In the genomic region with DNA sequence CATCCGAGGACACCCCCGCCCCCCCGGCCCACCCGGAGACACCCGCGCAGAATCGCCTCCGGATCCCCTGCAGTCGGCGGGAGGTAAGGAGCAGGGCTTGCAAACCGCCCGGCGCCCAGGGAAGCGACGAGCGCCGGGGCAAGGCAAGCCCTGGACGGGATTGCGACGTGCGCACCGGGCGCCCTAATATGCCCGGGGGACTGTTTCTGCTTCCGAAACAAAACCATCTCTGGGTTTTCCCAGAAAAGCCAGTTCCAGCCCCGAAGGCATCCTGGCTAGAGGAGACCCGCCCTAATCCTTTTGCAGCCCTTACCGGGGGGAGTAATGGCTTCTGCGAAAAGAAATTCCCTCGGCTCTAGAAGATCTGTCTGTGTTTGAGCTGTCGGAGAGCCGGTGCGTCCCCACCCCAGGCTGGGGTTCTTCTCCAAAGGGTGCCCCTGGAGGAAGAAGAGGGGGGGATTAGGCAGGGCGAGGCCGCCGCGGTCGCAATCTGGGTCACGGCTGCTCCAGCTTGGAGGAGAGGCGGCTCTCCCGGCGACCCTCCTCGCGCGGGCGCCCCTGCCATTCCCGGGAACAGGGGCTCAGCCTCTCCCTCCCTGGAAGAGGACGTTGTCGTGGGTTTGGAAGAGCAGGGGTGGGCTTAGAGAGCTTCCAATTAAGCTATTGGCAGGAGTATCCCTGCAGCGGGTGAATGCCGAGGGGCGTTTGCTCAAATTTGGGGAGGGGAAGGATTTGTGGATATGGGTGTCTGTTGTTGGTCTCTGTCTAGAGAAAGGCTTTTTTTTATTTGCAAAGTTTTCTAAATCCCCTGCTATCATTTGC, we compare ENCODE assay signal across 8 cellular contexts. TPM values are rescaled to one million over a fixed set of nuclear protein-coding genes. Genes with fewer than 3 reads are reported as not detected.
A peak's percentile ranks its signal among the peaks of the same experiment; 100 is the strongest.
DNase-seq lines count a peak whose midpoint lies in the region; ATAC-seq, FAIRE-seq and TF ChIP-seq lines count a peak whose summit lies in the region.

No MANE protein-coding gene starts in this region.

- intact Hi-C loops in HepG2 (cut with micrococcal nuclease; ENCODE audit: unreplicated experiment), result loop anchor here (5.0 kb wide), 1 partner anchor 151 kb away; no protein-coding TSS in a partner anchor

- no peak for DNase-seq in activated naive CD4-positive, alpha-beta T cell (lab: John Stamatoyannopoulos, UW)
- DNase-seq in astrocyte of the cerebellum (ENCODE audit: low read depth) (no peak), HepG2 (ENCODE audit: low spot score) (no peak)

- H3K9me3 Mint-ChIP-seq in activated naive CD4-positive, alpha-beta T cell treated with anti-CD3 and anti-CD28 coated beads, Interleukin-2, amount 50 U/mL, for 24 hours, result no peaks in the 10 kb centered on the region

- no peak overlapping the region for H3K27ac ChIP-seq in HepG2 (ENCODE audit: extremely low read length, insufficient read depth, low read length)
- H3K27ac ChIP-seq in temporal lobe (ENCODE audit: low read depth, low read length), result peak overlapping the region; percentile 52

- peaks cover 33% of the 10 kb centered on the region for H3K4me1 Mint-ChIP-seq in activated naive CD4-positive, alpha-beta T cell treated with anti-CD3 and anti-CD28 coated beads, Interleukin-2, amount 50 U/mL, for 24 hours

- H4K20me1 ChIP-seq in HepG2 (ENCODE audit: insufficient read depth, low read length), result no peaks in the 10 kb centered on the region; the same call in 1 of the 2 replicates

- BruUV-seq in HepG2 (replicated peaks; lab: Mats Ljungman, UMichigan), result no TSS peak

- no peaks in the 10 kb centered on the region for H3K36me3 ChIP-seq in HepG2 (replicated peaks in 1 of 2; ENCODE audit: control insufficient read depth in 1 of 2, insufficient read depth in 2 of 2, low read length in 2 of 2)

- peak overlapping the region; percentile 78 for H3K4me3 Mint-ChIP-seq in activated naive CD4-positive, alpha-beta T cell treated with anti-CD3 and anti-CD28 coated beads, Interleukin-2, amount 50 U/mL, for 24 hours

- no peaks in the 10 kb centered on the region for H3K36me3 Mint-ChIP-seq in activated naive CD4-positive, alpha-beta T cell treated with anti-CD3 and anti-CD28 coated beads, Interleukin-2, amount 50 U/mL, for 24 hours

- in situ Hi-C loops in astrocyte of the cerebellum (cut with HindIII; ENCODE audit: low sequenced_read_pairs) (no loop called here), HepG2 (cut with HindIII; ENCODE audit: extremely low pct_ligation_motif_present, low pct_unique_long_range_greater_than_20kb) (loop anchor here (5.0 to 10.0 kb wide), 3 partner anchors 276 to 544 kb away; no protein-coding TSS in a partner anchor)

- ATAC-seq in HepG2, result peak; percentile 40
- ATAC-seq in GM21528 (IDR thresholded peaks at IDR 0.05; ENCODE audit: low FRiP score, unreplicated experiment), result no peak
- no peak for ATAC-seq in HG03442 (IDR thresholded peaks at IDR 0.05; ENCODE audit: unreplicated experiment)
- no peak for ATAC-seq in HG02884 (IDR thresholded peaks at IDR 0.05; ENCODE audit: unreplicated experiment)

- 7% methylated on average over 20 of the region's 52 CpGs for WGBS in HepG2 (ENCODE audit: low lambda C conversion rate)

- TF ChIP-seq CTCF in astrocyte of the cerebellum (IDR thresholded peaks at IDR 0.05; ENCODE audit: low read depth, low read length, missing control alignments), result no peak
- no peak for TF ChIP-seq CTCF in HepG2 (CRISPR knock-in tag; IDR thresholded peaks at IDR 0.05)

- no peak for TF ChIP-seq POLR2A in HepG2 (IDR thresholded peaks at IDR 0.05; ENCODE audit: insufficient read depth in 1 of 2, low read depth in 2 of 2, low read length in 2 of 2)

- H3K9me3 ChIP-seq in HepG2 (ENCODE audit: low read length), result no peaks in the 10 kb centered on the region

- peaks cover 11% of the 10 kb centered on the region; the same call in 1 of the 2 replicates for H3K4me1 ChIP-seq in HepG2 (ENCODE audit: insufficient read depth, low read length)

- no peak overlapping the region for H2AFZ ChIP-seq in HepG2 (ENCODE audit: low read length)

- POLR2A ChIA-PET in HepG2 (lab: Yijun Ruan, JAX), result no interaction called here

- FAIRE-seq in HepG2 (lab: Jason Lieb, UNC), result no peak

- H3K27ac Mint-ChIP-seq in activated naive CD4-positive, alpha-beta T cell treated with anti-CD3 and anti-CD28 coated beads, Interleukin-2, amount 50 U/mL, for 24 hours, result no peak overlapping the region

- peaks cover 35% of the 10 kb centered on the region for H3K27me3 Mint-ChIP-seq in activated naive CD4-positive, alpha-beta T cell treated with anti-CD3 and anti-CD28 coated beads, Interleukin-2, amount 50 U/mL, for 24 hours

- H3K4me3 ChIP-seq in astrocyte of the cerebellum (ENCODE audit: low read depth, low read length), result peak overlapping the region; percentile 30
- no peak overlapping the region for H3K4me3 ChIP-seq in HepG2 (replicated peaks in 1 of 3; ENCODE audit: insufficient read depth in 1 of 3, low read depth in 2 of 3, low read length in 3 of 3)

- CTCF ChIA-PET in HepG2 (lab: Yijun Ruan, JAX; ENCODE audit: low intra/inter-chr PET ratio, low total read pairs), result interaction anchor here (2.2 kb wide), 2 partner anchors 277 to 547 kb away, joined by 10 to 19 read pairs; no protein-coding TSS in a partner anchor

- TF ChIP-seq RAD21 in HepG2 (CRISPR knock-in tag; IDR thresholded peaks at IDR 0.05), result no peak

- H3K9ac ChIP-seq in HepG2 (ENCODE audit: insufficient read depth, low read depth, low read length), result no peak overlapping the region

- H3K79me2 ChIP-seq in HepG2 (ENCODE audit: insufficient read depth, low read length), result no peaks in the 10 kb centered on the region

- H3K4me2 ChIP-seq in HepG2 (ENCODE audit: low read depth, low read length), result peak overlapping the region; percentile 14; the same call in 1 of the 2 replicates

- TF ChIP-seq EP300 in HepG2 (IDR thresholded peaks at IDR 0.05; ENCODE audit: low read depth in 2 of 2, low read length in 2 of 2) (no peak), HepG2 (CRISPR knock-in tag; IDR thresholded peaks at IDR 0.05; ENCODE audit: borderline replicate concordance) (no peak)

- peaks cover 23 to 49% of the 10 kb centered on the region in 2 experiments for H3K27me3 ChIP-seq in HepG2 (ENCODE audit: control insufficient read depth in 1 of 2, insufficient read depth in 2 of 2, low read length in 2 of 2)

TF ChIP-seq in HepG2, 621 proteins besides CTCF, POLR2A, EP300 and RAD21:
- TF ChIP-seq SIN3B (IDR thresholded peaks at IDR 0.05; ENCODE audit: low read length), result no peak
- TF ChIP-seq EZH2 (conservative IDR thresholded peaks at IDR 0.05; ENCODE audit: low read depth, low read length), result peak; percentile 99
TF ChIP-seq in HepG2: peak in this region for 1.

RNA-seq across cellular contexts. Expression of a gene that starts 0.5 kb away (rescaled TPM):
- not detected in 2 replicates for total RNA-seq in HepG2 (2016; rRNA removed; fragmentation: Illumina TruSeq; extraction: Trizol)
- not detected in 2 replicates for total RNA-seq in HepG2 (2016; cell fraction: cytosol; rRNA removed; fragmentation: Illumina TruSeq; extraction: Trizol; ENCODE audit: low read depth)
- not detected in 2 replicates for total RNA-seq in HepG2 (2016; cell fraction: insoluble cytoplasmic fraction; rRNA removed; fragmentation: Illumina TruSeq; extraction: Trizol)
- total RNA-seq in HepG2 (2016; cell fraction: membrane; rRNA removed; fragmentation: Illumina TruSeq; extraction: Trizol), result not detected in 2 replicates
- not detected in 2 replicates for total RNA-seq in HepG2 (2016; cell fraction: nucleus; rRNA removed; fragmentation: Illumina TruSeq; extraction: Trizol)
- polyA plus RNA-seq in HepG2 (2011; rRNA removed), result not detected in 2 replicates
- not detected in 2 replicates for polyA plus RNA-seq in HepG2 (2011; cell fraction: cytosol; rRNA removed)
- not detected in 2 replicates for polyA plus RNA-seq in HepG2 (2011; cell fraction: nucleus; rRNA removed)
- polyA plus RNA-seq in HepG2 (2012), result not detected in 2 replicates
- not detected in 2 replicates for polyA plus RNA-seq in HepG2 (2016; cell fraction: cytosol; fragmentation: Illumina TruSeq; extraction: Trizol; ENCODE audit: low read depth)
- not detected in 2 replicates for polyA plus RNA-seq in HepG2 (2016; cell fraction: insoluble cytoplasmic fraction; fragmentation: Illumina TruSeq; extraction: Trizol; ENCODE audit: low read depth)
- not detected in 2 replicates for polyA plus RNA-seq in HepG2 (2016; cell fraction: membrane; fragmentation: Illumina TruSeq; extraction: Trizol; ENCODE audit: low read depth)
- polyA plus RNA-seq in HepG2 (2016; cell fraction: nucleus; fragmentation: Illumina TruSeq; extraction: Trizol; ENCODE audit: insufficient read depth, low read depth), result not detected in 2 replicates
- not detected in 2 replicates for polyA minus RNA-seq in HepG2 (2011; rRNA and poly(A)+ RNA removed; ENCODE audit: low replicate concordance)
- polyA minus RNA-seq in HepG2 (2011; cell fraction: cytosol; rRNA and poly(A)+ RNA removed), result not detected in 2 replicates
- polyA minus RNA-seq in HepG2 (2011; cell fraction: nucleus; rRNA and poly(A)+ RNA removed), result not detected in 2 replicates
- 47.5 TPM for total RNA-seq in temporal lobe

Comparison
In these comparisons a context has a peak if more than half of its experiments do, and no peak if none do; other contexts are left out.
1. RNA of a gene that starts 0.5 kb away (total RNA-seq): 47.5 TPM in temporal lobe (single experiment); not detected in HepG2; every median in the first group is over 10 times any median in the second.